In genomic region chr1:207031016-207031415, GRCh38 we compare ENCODE assay signal across 20 cellular contexts. TPM values are rescaled to one million over a fixed set of nuclear protein-coding genes. Genes with fewer than 3 reads are reported as not detected.
DNase-seq lines count a peak whose midpoint lies in the region; ATAC-seq and TF ChIP-seq lines count a peak whose summit lies in the region.
"Had no signal": no experiment of that assay in that cellular context is flagged by ENCODE, and none has a peak within 500 bp of the region (broad histone marks: within the 10 kb centered on the region; RNA-seq: fewer than 3 reads in every experiment).

No MANE protein-coding gene starts in this region.

- TF ChIP-seq POLR2A in vagina (IDR thresholded peaks at IDR 0.05) (no peak), GM18505 (IDR thresholded peaks at IDR 0.05; ENCODE audit: borderline replicate concordance, extremely low read depth, insufficient read depth, insufficient read length) (no peak)

- TF ChIP-seq CTCF in vagina (IDR thresholded peaks at IDR 0.05) = no peak

- H3K36me3 ChIP-seq in mucosa of stomach (ENCODE audit: control insufficient read depth, insufficient read depth, low read length) (peaks cover 11% of the 10 kb centered on the region), vagina (no peaks in the 10 kb centered on the region)
- H3K36me3 ChIP-seq: BE2C, heart left ventricle had no signal

- intact Hi-C loops in vagina (cut with DNase I) = no loop called here

- no peak for ATAC-seq in GM18505 (IDR thresholded peaks at IDR 0.05; ENCODE audit: unreplicated experiment)
- ATAC-seq: activated CD8-positive, alpha-beta T cell treated with anti-CD3 and anti-CD28 coated beads, Interleukin-2, amount 10 ng/mL, durations not matched to agents 7 days and 5 days; activated T-cell treated with anti-CD3 and anti-CD28 coated beads, Interleukin-2, amount 50 U/mL, for 72 hours; right cardiac atrium had no signal

- peak overlapping the region; percentile 99 for H3K27ac ChIP-seq in epithelial cell of prostate
- peak overlapping the region; percentile 64 for H3K27ac ChIP-seq in vagina
- H3K27ac ChIP-seq: heart left ventricle had no signal

- peak overlapping the region; percentile 64 for H3K4me3 ChIP-seq in mucosa of stomach (ENCODE audit: low read length)
- peak overlapping the region in 1 of 2 donors; percentile 38 for H3K4me3 ChIP-seq in vagina
- H3K4me3 ChIP-seq: heart left ventricle had no signal

- DNase-seq in DMS53 (lab: John Stamatoyannopoulos, UW) (peak; percentile 30), DMS53 treated with DMSO at 0.1 percent for 48 hours (lab: John Stamatoyannopoulos, UW; ENCODE audit: unreplicated experiment) (no peak), epithelial cell of prostate (ENCODE audit: low read depth, low spot score) (no peak), vagina (ENCODE audit: extremely low spot score in 2 of 2) (no peak), GDM1 (lab: John Stamatoyannopoulos, UW) (no peak), DMS 273 (lab: John Stamatoyannopoulos, UW; ENCODE audit: unreplicated experiment) (no peak)
- DNase-seq: 8988T; activated B cell treated with CpG ODN at 0.5 μM for 24 hours; activated CD8-positive, alpha-beta T cell treated with anti-CD3 and anti-CD28 coated beads, Interleukin-2, amount 10 ng/mL, durations not matched to agents 7 days and 5 days; activated naive CD8-positive, alpha-beta T cell treated with anti-CD3 and anti-CD28 coated beads for 36 hours; activated T-cell treated with anti-CD3 and anti-CD28 coated beads, Interleukin-2, amount 50 U/mL, for 72 hours; BE2C; heart left ventricle; NCI-H1092; NCI-H524; right cardiac atrium; SIG-M5 had no signal

- H3K4me1 ChIP-seq in mucosa of stomach (ENCODE audit: control insufficient read depth, insufficient read depth, low read length) = peaks cover 51% of the 10 kb centered on the region
- peaks cover 11% of the 10 kb centered on the region for H3K4me1 ChIP-seq in vagina
- H3K4me1 ChIP-seq: BE2C had no signal

- no peaks in the 10 kb centered on the region for H3K9me3 ChIP-seq in mucosa of stomach (ENCODE audit: control insufficient read depth, low read length)
- H3K9me3 ChIP-seq in vagina = no peaks in the 10 kb centered on the region
- H3K9me3 ChIP-seq: BE2C, heart left ventricle had no signal

- peak overlapping the region; percentile 96 for H3K9ac ChIP-seq in mucosa of stomach (ENCODE audit: low read length)

- no peaks in the 10 kb centered on the region for H3K27me3 ChIP-seq in mucosa of stomach (ENCODE audit: control insufficient read depth, insufficient read depth, low read length)
- H3K27me3 ChIP-seq in vagina = no peaks in the 10 kb centered on the region

RNA-seq across cellular contexts. Expression of gene C1orf116, which starts 1.5 kb away (rescaled TPM):
- total RNA-seq in vagina = 11.8 TPM
- total RNA-seq: activated CD8-positive, alpha-beta T cell treated with anti-CD3 and anti-CD28 coated beads, Interleukin-2, amount 10 ng/mL, durations not matched to agents 7 days and 5 days had no signal

RNA-seq across cellular contexts. Expression of gene YOD1, which starts 20.0 kb away (rescaled TPM):
- 25.3 TPM for total RNA-seq in vagina

RNA-seq across cellular contexts. Expression of gene PFKFB2, which starts 22.1 kb away (rescaled TPM):
- total RNA-seq in vagina = 6.9 TPM

RNA-seq across cellular contexts. Expression of gene C4BPB, which starts 57.6 kb away (rescaled TPM):
- not detected for total RNA-seq in vagina
- total RNA-seq: neural crest cell had no signal
